Comparison of ENCODE assay signal across 26 cellular contexts in genomic region chr6:2557181-2557720, GRCh38.
"Had no signal": no experiment of that assay in that cellular context is flagged by ENCODE, and none has a peak within 500 bp of the region (broad histone marks: within the 10 kb centered on the region; RNA-seq: fewer than 3 reads in every experiment).

No MANE protein-coding gene starts in this region.

- H3K27ac Mint-ChIP-seq: activated CD4-positive, alpha-beta T cell treated with anti-CD3 and anti-CD28 coated beads for 36 hours; activated CD8-positive, alpha-beta T cell treated with anti-CD3 and anti-CD28 coated beads for 36 hours; activated naive CD8-positive, alpha-beta T cell; activated T-helper 17 cell treated with anti-CD3 and anti-CD28 coated beads, Interleukin-2, amount 50 U/mL, for 72 hours had no signal

- H3K4me1 Mint-ChIP-seq: activated CD4-positive, alpha-beta T cell treated with anti-CD3 and anti-CD28 coated beads for 36 hours; activated T-helper 17 cell treated with anti-CD3 and anti-CD28 coated beads, Interleukin-2, amount 50 U/mL, for 72 hours had no signal

- H3K27ac ChIP-seq: brain microvascular endothelial cell, foreskin keratinocyte, gastrocnemius medialis had no signal

- H3K9me3 Mint-ChIP-seq: activated CD8-positive, alpha-beta T cell treated with anti-CD3 and anti-CD28 coated beads for 36 hours; activated T-cell treated with anti-CD3 and anti-CD28 coated beads, Interleukin-2, amount 50 U/mL, for 4 hours; activated T-helper 17 cell treated with anti-CD3 and anti-CD28 coated beads, Interleukin-2, amount 50 U/mL, for 72 hours had no signal

- H3K36me3 Mint-ChIP-seq: activated naive CD8-positive, alpha-beta T cell had no signal

- DNase-seq: activated CD4-positive, alpha-beta T cell treated with anti-CD3 and anti-CD28 coated beads for 36 hours; activated CD4-positive, alpha-beta T cell treated with anti-CD3 and anti-CD28 coated beads, Interleukin-2, amount 50 U/mL, for 1 hour; activated CD4-positive, alpha-beta T cell treated with anti-CD3 and anti-CD28 coated beads, Interleukin-2, amount 50 U/mL, for 48 hours; activated CD4-positive, CD25-positive, alpha-beta regulatory T cell; activated CD4-positive, CD25-positive, alpha-beta regulatory T cell treated with anti-CD3 and anti-CD28 coated beads, Interleukin-2, amount 50 U/mL, for 72 hours; activated CD8-positive, alpha-beta T cell treated with anti-CD3 and anti-CD28 coated beads for 36 hours; activated effector memory CD4-positive, alpha-beta T cell treated with Interleukin-2 at 50 U/mL for 16 hours; activated gamma-delta T cell treated with Interleukin-2 at 50 U/mL for 16 hours; activated naive CD4-positive, alpha-beta T cell treated with anti-CD3 and anti-CD28 coated beads, Interleukin-2, amount 50 U/mL, for 16 hours; activated naive CD4-positive, alpha-beta T cell treated with Interleukin-2 at 50 U/mL for 16 hours; activated T-cell treated with anti-CD3 and anti-CD28 coated beads, Interleukin-2, amount 50 U/mL, for 4 hours; amniotic stem cell; anterior cingulate cortex; caudate nucleus; cortex of kidney; effector CD8-positive, alpha-beta T cell; foreskin keratinocyte; gastrocnemius medialis; glutamatergic neuron; T-helper 2 cell had no signal

- H3K27me3 ChIP-seq: brain microvascular endothelial cell, foreskin keratinocyte, gastrocnemius medialis had no signal

- H3K4me1 ChIP-seq: gastrocnemius medialis had no signal

- H3K36me3 ChIP-seq: brain microvascular endothelial cell, gastrocnemius medialis had no signal

- FAIRE-seq: astrocyte, colon, endometrium had no signal

- H3K4me3 Mint-ChIP-seq: activated CD4-positive, alpha-beta T cell treated with anti-CD3 and anti-CD28 coated beads for 36 hours; activated CD8-positive, alpha-beta T cell treated with anti-CD3 and anti-CD28 coated beads for 36 hours; activated naive CD8-positive, alpha-beta T cell; activated T-cell treated with anti-CD3 and anti-CD28 coated beads, Interleukin-2, amount 50 U/mL, for 4 hours; activated T-helper 17 cell treated with anti-CD3 and anti-CD28 coated beads, Interleukin-2, amount 50 U/mL, for 72 hours had no signal

- ATAC-seq: activated CD4-positive, alpha-beta T cell treated with anti-CD3 and anti-CD28 coated beads for 36 hours; activated CD8-positive, alpha-beta T cell treated with anti-CD3 and anti-CD28 coated beads for 36 hours; activated T-cell treated with anti-CD3 and anti-CD28 coated beads, Interleukin-2, amount 50 U/mL, for 4 hours; activated T-helper 17 cell treated with anti-CD3 and anti-CD28 coated beads, Interleukin-2, amount 50 U/mL, for 72 hours; foreskin keratinocyte; gastrocnemius medialis had no signal

- H3K9me3 ChIP-seq: gastrocnemius medialis had no signal

- H3K4me3 ChIP-seq: gastrocnemius medialis had no signal
